Comparison of ENCODE assay signal across 17 cellular contexts in the genomic region with DNA sequence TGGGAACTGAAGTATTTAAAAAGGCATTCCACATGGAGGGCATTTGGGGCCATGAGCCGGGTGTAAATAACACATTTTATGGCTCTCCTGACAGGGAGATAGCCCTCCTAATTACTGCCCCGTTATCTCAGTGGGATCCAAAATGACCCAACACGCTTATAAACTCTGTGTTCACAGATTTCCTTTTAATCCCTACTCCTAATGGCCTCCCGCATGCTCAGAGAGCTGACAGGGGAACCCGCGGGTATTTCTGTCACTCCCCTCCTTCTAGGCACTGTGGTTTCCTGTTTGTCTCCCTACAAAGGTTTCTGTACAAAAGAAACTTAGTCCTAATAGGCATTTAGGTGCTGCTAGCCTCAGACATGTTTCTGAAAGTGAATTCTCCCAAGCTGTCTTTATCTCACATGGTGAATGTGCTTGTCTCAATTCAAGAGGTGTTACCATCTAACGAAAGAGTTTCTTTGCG.
DNase-seq lines count a peak whose midpoint lies in the region; ATAC-seq, FAIRE-seq and TF ChIP-seq lines count a peak whose summit lies in the region.
"Had no signal": no experiment of that assay in that cellular context is flagged by ENCODE, and none has a peak within 500 bp of the region (broad histone marks: within the 10 kb centered on the region; RNA-seq: fewer than 3 reads in every experiment).

No MANE protein-coding gene starts in this region.

- no peak overlapping the region for H3K4me3 ChIP-seq in A673 (ENCODE audit: low read depth, low read length, poor library complexity, severe bottlenecking)
- no peak overlapping the region for H3K4me3 ChIP-seq in GM12878
- H3K4me3 ChIP-seq in left ventricle myocardium inferior = no peak overlapping the region
- H3K4me3 ChIP-seq in H7 (ENCODE audit: insufficient read depth, low read depth, low read length) = no peak overlapping the region
- H3K4me3 ChIP-seq: adrenal gland had no signal

- CTCF ChIA-PET in A673 (lab: Charles Lee) (interaction anchor here (0.5 kb wide), 1 partner anchor 51 kb away, joined by 3 read pairs; no protein-coding TSS in a partner anchor), GM12878 (lab: Yijun Ruan, JAX) (no interaction called here)

- ATAC-seq in GM12878 = peak; percentile 79

- POLR2A ChIA-PET in A673 (lab: Charles Lee; ENCODE audit: low non-redundant PET) (no interaction called here), GM12878 (lab: Charles Lee) (no interaction called here)

- WGBS in GM12878 (ENCODE audit: insufficient coverage, insufficient replicate concordance, low lambda C conversion rate, missing lambda C conversion rate) = 9% methylated on average over 8 of the region's 8 CpGs

- no peak overlapping the region; the same call in 1 of the 2 replicates for H3K9ac ChIP-seq in GM12878 (ENCODE audit: control insufficient read depth, insufficient read depth, low read length)

- peak; percentile 76 for FAIRE-seq in GM12878 (lab: Jason Lieb, UNC)
- FAIRE-seq: kidney had no signal

- no peaks in the 10 kb centered on the region for H3K79me2 ChIP-seq in GM12878 (ENCODE audit: control insufficient read depth, insufficient read depth, low read length)

- H3K27ac ChIP-seq in A673 (ENCODE audit: low read depth, low read length, poor library complexity, severe bottlenecking) (no peak overlapping the region), GM12878 (ENCODE audit: control insufficient read depth, insufficient read depth) (peak overlapping the region; percentile 64; the same call in 1 of the 2 replicates), left ventricle myocardium inferior (replicated peaks) (no peak overlapping the region)
- H3K27ac ChIP-seq: 22Rv1, adrenal gland had no signal

- TF ChIP-seq CTCF in A673 (conservative IDR thresholded peaks at IDR 0.05; ENCODE audit: low read depth, low read length) (no peak), GM12878 (IDR thresholded peaks at IDR 0.05 in 2 of 3, conservative IDR thresholded peaks at IDR 0.05 in 1 of 3; ENCODE audit: control insufficient read depth in 2 of 3, extremely low read depth in 1 of 3, insufficient read depth in 1 of 3, low read depth in 3 of 3, low read length in 3 of 3) (no peak), left ventricle myocardium inferior (IDR thresholded peaks at IDR 0.05; ENCODE audit: borderline replicate concordance) (no peak)

- H3K4me2 ChIP-seq in GM12878 (ENCODE audit: control insufficient read depth, insufficient read depth) = peak overlapping the region; percentile 53; the same call in 1 of the 2 replicates

- no peak for TF ChIP-seq RAD21 in GM12878 (IDR thresholded peaks at IDR 0.05; ENCODE audit: insufficient read depth, low read depth, low read length)

- H3K36me3 ChIP-seq in A673 (ENCODE audit: insufficient read depth, low read length, poor library complexity, severe bottlenecking) (no peaks in the 10 kb centered on the region), GM12878 (ENCODE audit: control insufficient read depth in 2 of 2, insufficient read depth in 2 of 2, low read length in 1 of 2) (no peaks in the 10 kb centered on the region), left ventricle myocardium inferior (peaks cover 14% of the 10 kb centered on the region), H7 (replicated peaks; ENCODE audit: control insufficient read depth, insufficient read depth, low read length) (no peaks in the 10 kb centered on the region)
- H3K36me3 ChIP-seq: adrenal gland had no signal

- 0 out of 4 replicates have a peak, but pooled peaks of 1 of the 2 experiments have one; percentile 36 for TF ChIP-seq EP300 in GM12878 (IDR thresholded peaks at IDR 0.05; ENCODE audit: borderline replicate concordance in 1 of 2, control insufficient read depth in 1 of 2, low read depth in 2 of 2, low read length in 2 of 2)

- no peaks in the 10 kb centered on the region for H3K27me3 ChIP-seq in A673 (replicated peaks; ENCODE audit: insufficient read depth, low read depth, low read length, poor library complexity)
- no peaks in the 10 kb centered on the region for H3K27me3 ChIP-seq in GM12878 (replicated peaks in 1 of 2; ENCODE audit: control insufficient read depth in 2 of 2, insufficient read depth in 2 of 2, low read length in 1 of 2)
- no peaks in the 10 kb centered on the region for H3K27me3 ChIP-seq in left ventricle myocardium inferior (ENCODE audit: low read depth)
- H3K27me3 ChIP-seq in H7 (ENCODE audit: control insufficient read depth, insufficient read depth, low read length) = no peaks in the 10 kb centered on the region
- H3K27me3 ChIP-seq: adrenal gland had no signal

- in situ Hi-C loops in GM12878 (cut with MboI) = no loop called here

- no peaks in the 10 kb centered on the region for H4K20me1 ChIP-seq in GM12878 (ENCODE audit: control insufficient read depth, insufficient read depth)

- RAD21 ChIA-PET in GM12878 (lab: Charles Lee; ENCODE audit: unreplicated experiment) = interaction anchor here (1.8 kb wide), 1 partner anchor 16 kb away, joined by 4 read pairs; no protein-coding TSS in a partner anchor

- peak overlapping the region; percentile 37; the same call in 1 of the 2 replicates for H2AFZ ChIP-seq in GM12878 (ENCODE audit: control insufficient read depth, low read depth, low read length)

- TF ChIP-seq POLR2A in GM12878 (IDR thresholded peaks at IDR 0.05; ENCODE audit: low read depth, low read length) = no peak

- peaks cover 9% of the 10 kb centered on the region for H3K4me1 ChIP-seq in A673 (ENCODE audit: insufficient read depth, low read length, poor library complexity, severe bottlenecking)
- H3K4me1 ChIP-seq in GM12878 (ENCODE audit: control insufficient read depth, insufficient read depth, low read length) = peaks cover 14% of the 10 kb centered on the region
- peaks cover 22% of the 10 kb centered on the region for H3K4me1 ChIP-seq in left ventricle myocardium inferior
- H3K4me1 ChIP-seq: adrenal gland had no signal

- intact Hi-C loops in A673 (cut with micrococcal nuclease; ENCODE audit: unreplicated experiment) = no loop called here
- intact Hi-C loops in GM12878 (cut with micrococcal nuclease; ENCODE audit: unreplicated experiment) = no loop called here
- intact Hi-C loops in left ventricle myocardium inferior (cut with micrococcal nuclease) = no loop called here

- DNase-seq in DMS 273 (lab: John Stamatoyannopoulos, UW; ENCODE audit: unreplicated experiment) (peak; percentile 24), DMS 273 treated with DMSO at 0.1 percent for 48 hours (lab: John Stamatoyannopoulos, UW) (no peak), A673 (ENCODE audit: low spot score) (peak; percentile 72), NCI-H1092 (lab: John Stamatoyannopoulos, UW) (peak; percentile 11), GM12878 (ENCODE audit: low read depth, low spot score) (peak; percentile 64), HuH-7 (ENCODE audit: low spot score) (no peak), left ventricle myocardium inferior (no peak), H7 (no peak)
- DNase-seq: adrenal gland; effector CD8-positive, alpha-beta T cell; HFFc6; IMR-90; kidney; NCI-H1105 treated with DMSO at 0.1 percent for 48 hours; NCI-H510A; stimulated activated CD4-positive, alpha-beta T cell treated with anti-CD3 and anti-CD28 coated beads, Interleukin-4, amount 100 ng/mL, for 4 hours had no signal

- no peaks in the 10 kb centered on the region for H3K9me3 ChIP-seq in A673 (ENCODE audit: low read depth, low read length, poor library complexity, severe bottlenecking)
- H3K9me3 ChIP-seq in GM12878 (replicated peaks; ENCODE audit: control insufficient read depth, insufficient read depth, low read length) = peaks cover 2% of the 10 kb centered on the region; the same call in 2 of the 3 replicates
- H3K9me3 ChIP-seq in left ventricle myocardium inferior (replicated peaks) = no peaks in the 10 kb centered on the region
- H3K9me3 ChIP-seq: adrenal gland had no signal

- BruUV-seq in A673 (replicated peaks; lab: Mats Ljungman, UMichigan) (no TSS peak), GM12878 (replicated peaks; lab: Mats Ljungman, UMichigan) (no TSS peak)

- SMC1A ChIA-PET in GM12878 (lab: Charles Lee; ENCODE audit: uncharacterized antibody, unreplicated experiment) = interaction anchor here (1.5 kb wide), 1 partner anchor 10 kb away, joined by 4 read pairs; no protein-coding TSS in a partner anchor

TF ChIP-seq in GM12878, 131 proteins besides CTCF, POLR2A, EP300 and RAD21 (continues in another document):
- TF ChIP-seq, protein P1, sequence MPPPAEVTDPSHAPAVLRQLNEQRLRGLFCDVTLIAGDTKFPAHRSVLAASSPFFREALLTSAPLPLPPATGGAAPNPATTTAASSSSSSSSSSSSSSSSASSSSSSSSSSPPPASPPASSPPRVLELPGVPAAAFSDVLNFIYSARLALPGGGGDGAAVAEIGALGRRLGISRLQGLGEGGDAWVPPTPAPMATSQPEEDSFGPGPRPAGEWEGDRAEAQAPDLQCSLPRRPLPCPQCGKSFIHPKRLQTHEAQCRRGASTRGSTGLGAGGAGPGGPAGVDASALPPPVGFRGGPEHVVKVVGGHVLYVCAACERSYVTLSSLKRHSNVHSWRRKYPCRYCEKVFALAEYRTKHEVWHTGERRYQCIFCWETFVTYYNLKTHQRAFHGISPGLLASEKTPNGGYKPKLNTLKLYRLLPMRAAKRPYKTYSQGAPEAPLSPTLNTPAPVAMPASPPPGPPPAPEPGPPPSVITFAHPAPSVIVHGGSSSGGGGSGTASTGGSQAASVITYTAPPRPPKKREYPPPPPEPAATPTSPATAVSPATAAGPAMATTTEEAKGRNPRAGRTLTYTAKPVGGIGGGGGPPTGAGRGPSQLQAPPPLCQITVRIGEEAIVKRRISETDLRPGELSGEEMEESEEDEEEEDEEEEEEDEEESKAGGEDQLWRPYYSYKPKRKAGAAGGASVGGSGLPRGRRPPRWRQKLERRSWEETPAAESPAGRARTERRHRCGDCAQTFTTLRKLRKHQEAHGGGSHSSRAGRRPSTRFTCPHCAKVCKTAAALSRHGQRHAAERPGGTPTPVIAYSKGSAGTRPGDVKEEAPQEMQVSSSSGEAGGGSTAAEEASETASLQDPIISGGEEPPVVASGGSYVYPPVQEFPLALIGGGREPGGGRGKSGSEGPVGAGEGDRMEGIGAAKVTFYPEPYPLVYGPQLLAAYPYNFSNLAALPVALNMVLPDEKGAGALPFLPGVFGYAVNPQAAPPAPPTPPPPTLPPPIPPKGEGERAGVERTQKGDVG (CRISPR knock-in tag; IDR thresholded peaks at IDR 0.05) = no peak

Comparison
In these comparisons a context has a peak if more than half of its experiments do, and no peak if none do; other contexts are left out.
1. DNase-seq: peak in DMS 273 (single experiment), A673 (single experiment), NCI-H1092 (single experiment) and GM12878 (single experiment); none in DMS 273 treated with DMSO at 0.1 percent for 48 hours (single experiment), HuH-7 (single experiment), left ventricle myocardium inferior (single experiment) and H7 (single experiment).